Comparison of ENCODE assay signal across 8 cellular contexts in the genomic region with DNA sequence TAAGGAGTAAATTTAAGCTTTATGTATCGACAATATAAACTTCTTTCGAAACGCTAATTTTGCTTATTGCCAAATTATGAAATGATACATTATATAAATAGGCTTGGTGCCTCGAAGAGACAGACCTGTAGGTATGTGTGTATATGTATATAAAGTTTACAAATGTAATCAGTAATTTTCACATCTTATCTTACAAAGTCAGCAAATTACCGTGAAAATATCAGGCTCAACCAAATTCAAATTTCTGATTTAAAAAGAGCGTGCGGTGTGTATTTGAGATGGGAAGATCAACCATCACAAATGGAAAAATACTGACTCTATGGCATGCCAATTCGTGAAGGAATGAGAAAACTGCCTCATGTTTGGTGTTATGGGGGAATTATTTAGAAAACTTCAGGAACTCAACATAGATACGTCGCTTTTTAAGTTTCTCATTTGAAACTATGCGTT. TPM values are rescaled to one million over a fixed set of nuclear protein-coding genes. Genes with fewer than 3 reads are reported as not detected.
DNase-seq lines count a peak whose midpoint lies in the region; ATAC-seq and TF ChIP-seq lines count a peak whose summit lies in the region.

No MANE protein-coding gene starts in this region.

- peaks cover 21% of the 10 kb centered on the region for H3K36me3 Mint-ChIP-seq in activated CD4-positive, alpha-beta T cell treated with anti-CD3 and anti-CD28 coated beads, Interleukin-2, amount 10 ng/mL, durations not matched to agents 7 days and 5 days (ENCODE audit: low read depth)

- no peaks in the 10 kb centered on the region for H3K9me3 Mint-ChIP-seq in activated CD4-positive, alpha-beta T cell treated with anti-CD3 and anti-CD28 coated beads, Interleukin-2, amount 10 ng/mL, durations not matched to agents 7 days and 5 days

- H3K27me3 ChIP-seq in right lobe of liver (no peaks in the 10 kb centered on the region), thymus (ENCODE audit: control insufficient read depth, insufficient read depth) (no peaks in the 10 kb centered on the region)

- peak overlapping the region; percentile 94 for H3K4me3 Mint-ChIP-seq in activated CD4-positive, alpha-beta T cell treated with anti-CD3 and anti-CD28 coated beads, Interleukin-2, amount 10 ng/mL, durations not matched to agents 7 days and 5 days

- in situ Hi-C loops in astrocyte of the cerebellum (cut with HindIII; ENCODE audit: low sequenced_read_pairs) = loop anchor here (5.0 to 25.0 kb wide), 2 partner anchors 188 to 1363 kb away; no protein-coding TSS in a partner anchor

- no peak for DNase-seq in activated CD4-positive, alpha-beta T cell treated with anti-CD3 and anti-CD28 coated beads, Interleukin-2, amount 10 ng/mL, durations not matched to agents 7 days and 5 days
- DNase-seq in activated CD4-positive, alpha-beta T cell treated with anti-CD3 and anti-CD28 coated beads for 1 hour = no peak
- DNase-seq in astrocyte of the cerebellum (ENCODE audit: low read depth) (no peak), right lobe of liver (no peak), head of caudate nucleus (no peak), GDM1 (lab: John Stamatoyannopoulos, UW) (no peak), SKM-1 treated with dmso at 0.1 percent for 144 hours (lab: John Stamatoyannopoulos, UW; ENCODE audit: unreplicated experiment) (no peak)

- peak overlapping the region; percentile 70 for H3K4me3 ChIP-seq in astrocyte of the cerebellum (ENCODE audit: low read depth, low read length)
- H3K4me3 ChIP-seq in right lobe of liver = peak overlapping the region; percentile 60 to 87 (median 73)
- peak overlapping the region; percentile 97 for H3K4me3 ChIP-seq in thymus (ENCODE audit: low read length)

- TF ChIP-seq CTCF in astrocyte of the cerebellum (IDR thresholded peaks at IDR 0.05; ENCODE audit: low read depth, low read length, missing control alignments) = no peak
- no peak for TF ChIP-seq CTCF in right lobe of liver (IDR thresholded peaks at IDR 0.05)

- H3K4me1 ChIP-seq in right lobe of liver (peaks cover 0 to 19% (median 0%) of the 10 kb centered on the region in 4 donors), thymus (ENCODE audit: control insufficient read depth, insufficient read depth, low read length) (peaks cover 10% of the 10 kb centered on the region)

- peaks cover 44% of the 10 kb centered on the region for H3K4me1 Mint-ChIP-seq in activated CD4-positive, alpha-beta T cell treated with anti-CD3 and anti-CD28 coated beads, Interleukin-2, amount 10 ng/mL, durations not matched to agents 7 days and 5 days

- no peaks in the 10 kb centered on the region for H3K9me3 ChIP-seq in right lobe of liver
- H3K9me3 ChIP-seq in thymus (ENCODE audit: control insufficient read depth) = no peaks in the 10 kb centered on the region

- intact Hi-C loops in right lobe of liver (cut with DNase I) = no loop called here
- intact Hi-C loops in head of caudate nucleus (cut with DNase I) = loop anchor here (5.0 kb wide), 2 partner anchors 88 to 183 kb away; partner anchors contain the start of genes GXYLT1 and YAF2

- WGBS in right lobe of liver (ENCODE audit: insufficient coverage, low coverage, low lambda C conversion rate, missing lambda C conversion rate) = 24% methylated on average over 11 of the region's 11 CpGs
- WGBS in thymus = 41% methylated on average over 11 of the region's 11 CpGs

- H3K27ac ChIP-seq in right lobe of liver (peak overlapping the region; percentile 61 to 77 (median 63)), thymus (ENCODE audit: low read depth) (peak overlapping the region; percentile 90)

- peak overlapping the region; percentile 99 for H3K27ac Mint-ChIP-seq in activated CD4-positive, alpha-beta T cell treated with anti-CD3 and anti-CD28 coated beads, Interleukin-2, amount 10 ng/mL, durations not matched to agents 7 days and 5 days

- POLR2A ChIA-PET in activated CD4-positive, alpha-beta T cell treated with anti-CD3 and anti-CD28 coated beads, Interleukin-2, amount 10 ng/mL, durations not matched to agents 7 days and 5 days (lab: Charles Lee) = no interaction called here

- no peaks in the 10 kb centered on the region for H3K27me3 Mint-ChIP-seq in activated CD4-positive, alpha-beta T cell treated with anti-CD3 and anti-CD28 coated beads, Interleukin-2, amount 10 ng/mL, durations not matched to agents 7 days and 5 days

- no peak for TF ChIP-seq POLR2A in right lobe of liver (IDR thresholded peaks at IDR 0.05)

- ATAC-seq in right lobe of liver = no peak

- CTCF ChIA-PET in activated CD4-positive, alpha-beta T cell treated with anti-CD3 and anti-CD28 coated beads, Interleukin-2, amount 10 ng/mL, durations not matched to agents 7 days and 5 days (lab: Charles Lee) = no interaction called here

- H3K36me3 ChIP-seq in right lobe of liver (peaks cover 0 to 11% (median 0%) of the 10 kb centered on the region in 4 donors), thymus (ENCODE audit: control insufficient read depth, insufficient read depth) (no peaks in the 10 kb centered on the region)

RNA-seq across cellular contexts. Expression of gene ZCRB1, which starts 0.5 kb away (rescaled TPM):
- 10 to 100 TPM; 43.4 to 52.7 TPM for total RNA-seq in activated CD4-positive, alpha-beta T cell treated with anti-CD3 and anti-CD28 coated beads, Interleukin-2, amount 10 ng/mL, durations not matched to agents 7 days and 5 days
- 10 to 100 TPM; 22.9 to 35.3 (median 23.5) TPM for total RNA-seq in right lobe of liver
- polyA plus RNA-seq in thymus = 55.2 TPM

RNA-seq across cellular contexts. Expression of gene PPHLN1, which starts 0.6 kb away (rescaled TPM):
- 10 to 100 TPM; 83.5 to 84.0 TPM for total RNA-seq in activated CD4-positive, alpha-beta T cell treated with anti-CD3 and anti-CD28 coated beads, Interleukin-2, amount 10 ng/mL, durations not matched to agents 7 days and 5 days
- 10 to 100 TPM; 15.8 to 33.0 (median 21.5) TPM for total RNA-seq in right lobe of liver
- polyA plus RNA-seq in thymus = 60.7 TPM
